8 cellular contexts compared by ENCODE assay signal in the genomic region with DNA sequence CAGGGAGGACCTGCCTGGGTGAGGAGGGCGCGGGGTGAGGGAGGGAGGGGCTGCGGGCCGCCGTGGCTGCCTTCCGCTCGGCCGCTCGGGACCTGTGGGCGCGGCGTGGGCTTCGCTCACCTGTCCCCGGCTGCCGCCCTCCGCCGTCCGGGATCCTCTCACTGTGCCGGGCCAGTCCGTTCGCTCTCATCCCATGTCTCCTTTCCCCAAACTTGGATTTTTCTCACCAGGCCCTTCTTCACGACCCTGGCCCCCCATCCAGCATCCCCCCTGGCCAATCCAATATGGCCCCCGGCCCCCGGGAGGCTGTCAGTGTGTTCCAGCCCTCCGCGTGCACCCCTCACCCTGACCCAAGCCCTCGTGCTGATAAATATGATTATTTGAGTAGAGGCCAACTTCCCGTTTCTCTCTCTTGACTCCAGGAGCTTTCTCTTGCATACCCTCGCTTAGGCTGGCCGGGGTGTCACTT. TPM values are rescaled to one million over a fixed set of nuclear protein-coding genes. Genes with fewer than 3 reads are reported as not detected.
DNase-seq lines count a peak whose midpoint lies in the region; ATAC-seq and TF ChIP-seq lines count a peak whose summit lies in the region.

No MANE protein-coding gene starts in this region.

- ATAC-seq in RWPE2 (ENCODE audit: low read depth) = peak; percentile 38

- TF ChIP-seq POLR2A in erythroblast (IDR thresholded peaks at IDR 0.05; ENCODE audit: low read length) = peak; percentile 66

- H3K27me3 ChIP-seq in RWPE2 (ENCODE audit: insufficient read depth, poor library complexity, severe bottlenecking) = no peaks in the 10 kb centered on the region
- H3K27me3 ChIP-seq in neural progenitor cell = no peaks in the 10 kb centered on the region

- TF ChIP-seq CTCF in RWPE2 (IDR thresholded peaks at IDR 0.05; ENCODE audit: poor library complexity, severe bottlenecking) (no peak), neural progenitor cell (IDR thresholded peaks at IDR 0.05) (no peak)

- peaks cover 3% of the 10 kb centered on the region for H3K36me3 Mint-ChIP-seq in T-helper 1 cell treated with Interleukin-12 subunit alpha and Interleukin-12 subunit beta and Interleukin-4 antibody, amounts not matched to agents 30 μg/mL and 1 μg/mL, for 36 hours (ENCODE audit: low read depth)
- no peaks in the 10 kb centered on the region for H3K36me3 Mint-ChIP-seq in neural progenitor cell

- peak overlapping the region; percentile 93 for H3K27ac Mint-ChIP-seq in T-helper 1 cell treated with Interleukin-12 subunit alpha and Interleukin-12 subunit beta and Interleukin-4 antibody, amounts not matched to agents 30 μg/mL and 1 μg/mL, for 36 hours
- H3K27ac Mint-ChIP-seq in neural progenitor cell = peak overlapping the region; percentile 50

- H3K79me2 ChIP-seq in neural progenitor cell (ENCODE audit: low read depth) = peaks cover 26% of the 10 kb centered on the region

- no peaks in the 10 kb centered on the region for H3K9me3 ChIP-seq in RWPE2 (ENCODE audit: severe bottlenecking)
- no peaks in the 10 kb centered on the region for H3K9me3 ChIP-seq in neural progenitor cell (ENCODE audit: low read depth)

- no peak overlapping the region for H2AFZ ChIP-seq in neural progenitor cell (replicated peaks)

- H3K36me3 ChIP-seq in RWPE2 (ENCODE audit: low read depth) = peaks cover 19% of the 10 kb centered on the region
- H3K36me3 ChIP-seq in neural progenitor cell = no peaks in the 10 kb centered on the region

- peaks cover 13% of the 10 kb centered on the region for H3K4me1 ChIP-seq in RWPE2 (ENCODE audit: insufficient read depth, poor library complexity, severe bottlenecking)
- H3K4me1 ChIP-seq in neural progenitor cell = peaks cover 13% of the 10 kb centered on the region

- H3K9me3 Mint-ChIP-seq in T-helper 1 cell treated with Interleukin-12 subunit alpha and Interleukin-12 subunit beta and Interleukin-4 antibody, amounts not matched to agents 30 μg/mL and 1 μg/mL, for 36 hours = no peaks in the 10 kb centered on the region
- H3K9me3 Mint-ChIP-seq in neural progenitor cell = no peaks in the 10 kb centered on the region

- H3K4me3 ChIP-seq in RWPE2 (ENCODE audit: severe bottlenecking) (peak overlapping the region; percentile 76), neural progenitor cell (peak overlapping the region; percentile 82)

- H3K4me1 Mint-ChIP-seq in T-helper 1 cell treated with Interleukin-12 subunit alpha and Interleukin-12 subunit beta and Interleukin-4 antibody, amounts not matched to agents 30 μg/mL and 1 μg/mL, for 36 hours (ENCODE audit: low read depth) = peaks cover 26% of the 10 kb centered on the region
- peaks cover 29% of the 10 kb centered on the region for H3K4me1 Mint-ChIP-seq in neural progenitor cell

- H3K4me2 ChIP-seq in neural progenitor cell = peak overlapping the region; percentile 80

- H3K9ac ChIP-seq in neural progenitor cell = peak overlapping the region; percentile 51

- H4K20me1 ChIP-seq in neural progenitor cell (ENCODE audit: low read depth) = peaks cover 16% of the 10 kb centered on the region

- no peaks in the 10 kb centered on the region for H3K27me3 Mint-ChIP-seq in T-helper 1 cell treated with Interleukin-12 subunit alpha and Interleukin-12 subunit beta and Interleukin-4 antibody, amounts not matched to agents 30 μg/mL and 1 μg/mL, for 36 hours (ENCODE audit: low read depth)
- H3K27me3 Mint-ChIP-seq in neural progenitor cell (ENCODE audit: insufficient read depth, low read depth) = peaks cover 7% of the 10 kb centered on the region

- H3K4me3 Mint-ChIP-seq in T-helper 1 cell treated with Interleukin-12 subunit alpha and Interleukin-12 subunit beta and Interleukin-4 antibody, amounts not matched to agents 30 μg/mL and 1 μg/mL, for 36 hours = peak overlapping the region; percentile 90
- peak overlapping the region; percentile 95 for H3K4me3 Mint-ChIP-seq in neural progenitor cell

- peaks cover 13% of the 10 kb centered on the region for H3F3A ChIP-seq in neural progenitor cell (ENCODE audit: low read depth)

- H3K27ac ChIP-seq in RWPE2 (ENCODE audit: poor library complexity, severe bottlenecking) = peak overlapping the region; percentile 21
- H3K27ac ChIP-seq in neural progenitor cell = no peak overlapping the region

- DNase-seq in T-helper 1 cell = no peak
- DNase-seq in RWPE2 (ENCODE audit: low spot score) = no peak
- no peak for DNase-seq in erythroblast (lab: John Stamatoyannopoulos, UW)
- DNase-seq in neural progenitor cell (ENCODE audit: low spot score) = no peak
- DNase-seq in ureter (ENCODE audit: low spot score) = no peak
- DNase-seq in NCI-H1694 (lab: John Stamatoyannopoulos, UW) = no peak
- no peak for DNase-seq in activated CD8-positive, alpha-beta memory T cell treated with anti-CD3 and anti-CD28 coated beads, Interleukin-2, amount 50 U/mL, for 4 hours

RNA-seq across cellular contexts. Expression of gene ZBTB48, which starts 0.4 kb away (rescaled TPM):
- 18.3 and 28.3 TPM in 2 replicates for total RNA-seq in neural progenitor cell (ENCODE audit: low replicate concordance)
- 50.4 TPM for total RNA-seq in ureter

RNA-seq across cellular contexts. Expression of gene KLHL21, which starts 22.5 kb away (rescaled TPM):
- total RNA-seq in neural progenitor cell (ENCODE audit: low replicate concordance) (4.8 and 7.2 TPM in 2 replicates), ureter (25.8 TPM)

RNA-seq across cellular contexts. Expression of gene TAS1R1, which starts 25.0 kb away (rescaled TPM):
- total RNA-seq in neural progenitor cell (ENCODE audit: low replicate concordance) (not detected in 2 replicates), ureter (not detected)

RNA-seq across cellular contexts. Expression of gene NOL9, which starts 25.8 kb away (rescaled TPM):
- total RNA-seq in neural progenitor cell (ENCODE audit: low replicate concordance) (28.1 and 48.0 TPM in 2 replicates), ureter (41.5 TPM)

RNA-seq across cellular contexts. Expression of gene PHF13, which starts 33.4 kb away (rescaled TPM):
- total RNA-seq in neural progenitor cell (ENCODE audit: low replicate concordance) = 32.0 and 35.6 TPM in 2 replicates
- total RNA-seq in ureter = 10.9 TPM
